In the genomic region with DNA sequence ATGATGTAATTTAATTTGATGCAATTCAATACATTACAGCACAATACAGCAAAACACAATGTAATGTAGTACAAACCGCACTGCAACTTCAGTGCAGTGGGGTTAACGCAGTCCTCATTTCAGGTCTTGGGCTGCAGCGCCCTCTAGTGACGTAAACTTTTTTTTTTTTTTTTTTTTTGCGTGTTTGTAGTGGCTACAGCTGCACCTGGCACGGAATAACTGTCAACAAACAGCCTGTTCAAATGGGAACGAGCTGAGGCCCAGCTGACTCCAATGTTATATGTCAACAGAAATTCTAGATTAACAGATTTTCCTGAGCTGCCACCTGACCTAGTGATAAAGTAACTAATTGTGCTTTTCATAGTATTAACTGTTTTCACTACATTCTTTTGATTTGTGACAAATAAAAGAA, we compare ENCODE assay signal across 8 cellular contexts. TPM values are rescaled to one million over a fixed set of nuclear protein-coding genes. Genes with fewer than 3 reads are reported as not detected.
DNase-seq lines count a peak whose midpoint lies in the region; ATAC-seq, FAIRE-seq and TF ChIP-seq lines count a peak whose summit lies in the region.

No MANE protein-coding gene starts in this region.

- no peak overlapping the region for H3K9ac ChIP-seq in fibroblast of lung (ENCODE audit: insufficient read depth, low read length)

- H3K27me3 ChIP-seq in fibroblast of lung (ENCODE audit: control insufficient read depth, insufficient read depth, low read length): no peaks in the 10 kb centered on the region
- H3K27me3 ChIP-seq in ovary: no peaks in the 10 kb centered on the region

- TF ChIP-seq POLR2A in GM12892 (IDR thresholded peaks at IDR 0.05; ENCODE audit: low read depth, low read length) (no peak), ovary (IDR thresholded peaks at IDR 0.05) (no peak)

- ATAC-seq in HG02610 (IDR thresholded peaks at IDR 0.05; ENCODE audit: unreplicated experiment): peak; percentile 75

- intact Hi-C loops in ovary (cut with DNase I): loop anchor here in 3 of 4 donors (5.0 to 10.0 kb wide), 6 partner anchors 79 to 339 kb away; no protein-coding TSS in a partner anchor

- peak; percentile 93 for FAIRE-seq in GM12892 (lab: Jason Lieb, UNC)

- DNase-seq in AML-193 (lab: John Stamatoyannopoulos, UW): peak; percentile 40 to 50
- DNase-seq in GM12892 (ENCODE audit: insufficient read length): no peak
- DNase-seq in NCI-H1092 (lab: John Stamatoyannopoulos, UW): peak; percentile 73
- DNase-seq in SK-N-DZ (ENCODE audit: low spot score): peak; percentile 76
- peak; percentile 33 to 74 for DNase-seq in fibroblast of lung (ENCODE audit: low read depth in 2 of 2)
- DNase-seq in ovary: peak in 2 of 5 donors; percentile 20 to 41
- no peak for DNase-seq in HPDE6-E6E7 (ENCODE audit: extremely low spot score)

- no peaks in the 10 kb centered on the region for H3K4me1 ChIP-seq in fibroblast of lung (ENCODE audit: control insufficient read depth, extremely low read depth, insufficient read depth, low read length)
- no peaks in the 10 kb centered on the region for H3K4me1 ChIP-seq in ovary (ENCODE audit: insufficient read depth)

- H3K4me3 ChIP-seq in fibroblast of lung (replicated peaks in 1 of 4; ENCODE audit: control extremely low read depth in 1 of 4, insufficient read depth in 1 of 4, low read depth in 3 of 4, low read length in 4 of 4): no peak overlapping the region
- H3K4me3 ChIP-seq in ovary: no peak overlapping the region

- TF ChIP-seq CTCF in fibroblast of lung (conservative IDR thresholded peaks at IDR 0.05 in 1 of 2, IDR thresholded peaks at IDR 0.05 in 1 of 2; ENCODE audit: low read depth in 1 of 2, low read length in 2 of 2) (peak; percentile 42 to 54), ovary (IDR thresholded peaks at IDR 0.05) (peak in 2 of 3 donors; percentile 45 to 55)

- no peak overlapping the region for H3K4me2 ChIP-seq in fibroblast of lung (ENCODE audit: extremely low read depth, insufficient read depth, low read length)

- no peak overlapping the region for H3K27ac ChIP-seq in fibroblast of lung (ENCODE audit: insufficient read depth, low read length)
- no peak overlapping the region for H3K27ac ChIP-seq in ovary

- H3K9me3 ChIP-seq in fibroblast of lung (ENCODE audit: control insufficient read depth, insufficient read depth, low read depth, low read length) (no peaks in the 10 kb centered on the region), ovary (no peaks in the 10 kb centered on the region)

- WGBS in ovary, 3 donors: 2 to 4% (median 2%) methylated on average over 7 of the region's 7 CpGs

- H3K79me2 ChIP-seq in fibroblast of lung (ENCODE audit: control insufficient read depth, insufficient read depth, low read length): no peaks in the 10 kb centered on the region

- H4K20me1 ChIP-seq in fibroblast of lung (ENCODE audit: control insufficient read depth, extremely low read depth, insufficient read depth, low read length): no peaks in the 10 kb centered on the region

- no peaks in the 10 kb centered on the region for H3K36me3 ChIP-seq in fibroblast of lung (ENCODE audit: control insufficient read depth, insufficient read depth, low read length)
- H3K36me3 ChIP-seq in ovary: no peaks in the 10 kb centered on the region

- no peak for TF ChIP-seq EP300 in ovary (IDR thresholded peaks at IDR 0.05)

- no peak overlapping the region for H2AFZ ChIP-seq in fibroblast of lung (ENCODE audit: low read length)

RNA-seq across cellular contexts. Expression of a gene that starts 33.5 kb away (rescaled TPM):
- polyA plus RNA-seq in GM12892 (2012; ENCODE audit: missing spikeins): 0.83 TPM
- polyA plus RNA-seq in SK-N-DZ (2014; cell fraction: cytosol; rRNA removed): 0.51 and 1.1 TPM in 2 replicates
- polyA plus RNA-seq in SK-N-DZ (2014; cell fraction: nucleus; rRNA removed): 0.17 and 1.9 TPM in 2 replicates
- under 0.01 TPM in 1 of 2 replicates, not detected in the other for total RNA-seq in fibroblast of lung
- 0.01 TPM in 1 of 2 replicates, not detected in the other for polyA plus RNA-seq in fibroblast of lung
- 0.03 TPM in 1 of 2 replicates, not detected in the other for polyA plus RNA-seq in fibroblast of lung (2012)
- not detected in 2 replicates for polyA minus RNA-seq in fibroblast of lung (ENCODE audit: low replicate concordance)
- total RNA-seq in ovary: 1 to 10 TPM in 3 of 7 donors, under 1 TPM in 4; 0.38 to 1.6 (median 0.97) TPM
- polyA plus RNA-seq in ovary: 1 to 10 TPM in 1 of 2 donors, under 1 TPM in 1; 0.85 to 1.0 TPM

Comparison
In these comparisons a context has a peak if more than half of its experiments do, and no peak if none do; other contexts are left out.
1. DNase-seq: peak in AML-193 (2 of 2), NCI-H1092 (single experiment), SK-N-DZ (single experiment) and fibroblast of lung (2 of 2); none in GM12892 (single experiment) and HPDE6-E6E7 (single experiment).